ENCODE assay signal across 8 cellular contexts in genomic region chr5:176389114-176389768, GRCh38. TPM values are rescaled to one million over a fixed set of nuclear protein-coding genes. Genes with fewer than 3 reads are reported as not detected.
DNase-seq lines count a peak whose midpoint lies in the region; TF ChIP-seq lines count a peak whose summit lies in the region.

No MANE protein-coding gene starts in this region.

- DNase-seq in NCI-H345 treated with DMSO at 0.1 percent for 48 hours (lab: John Stamatoyannopoulos, UW; ENCODE audit: unreplicated experiment) (peak; percentile 55), NCI-H345 (lab: John Stamatoyannopoulos, UW) (no peak), HFFc6 (no peak), NT2/D1 (ENCODE audit: low read depth, low spot score) (no peak), dorsolateral prefrontal cortex (no peak), NCI-H2081 treated with DMSO at 0.1 percent for 48 hours (lab: John Stamatoyannopoulos, UW) (no peak), hippocampal formation (lab: John Stamatoyannopoulos, UW) (no peak)

- peak overlapping the region; percentile 97 for H3K4me3 Mint-ChIP-seq in HFFc6

- H3K4me1 ChIP-seq in NT2/D1 (ENCODE audit: insufficient read depth, insufficient read length) (peaks cover 7% of the 10 kb centered on the region), mucosa of rectum (ENCODE audit: control insufficient read depth in 2 of 2, insufficient read depth in 2 of 2, low read length in 2 of 2) (peaks cover 14 to 22% of the 10 kb centered on the region in 2 donors)

- peaks cover 5% of the 10 kb centered on the region for H3K27me3 Mint-ChIP-seq in HFFc6 (ENCODE audit: insufficient read depth)

- H3K27me3 ChIP-seq in NT2/D1 (ENCODE audit: insufficient read depth, insufficient read length) (no peaks in the 10 kb centered on the region), dorsolateral prefrontal cortex (no peaks in the 10 kb centered on the region), mucosa of rectum (ENCODE audit: control insufficient read depth in 2 of 2, insufficient read depth in 2 of 2, low read length in 2 of 2) (no peaks in the 10 kb centered on the region)

- H3K27ac Mint-ChIP-seq in HFFc6 = peak overlapping the region; percentile 98

- H3K9me3 ChIP-seq in NT2/D1 (ENCODE audit: insufficient read depth, low read length) (no peaks in the 10 kb centered on the region), mucosa of rectum (ENCODE audit: control insufficient read depth in 2 of 2, low read length in 2 of 2) (no peaks in the 10 kb centered on the region)

- peaks cover 70% of the 10 kb centered on the region for H3K36me3 ChIP-seq in NT2/D1 (ENCODE audit: insufficient read depth, insufficient read length, low read length)
- peaks cover 38 to 41% of the 10 kb centered on the region in 2 donors for H3K36me3 ChIP-seq in mucosa of rectum (ENCODE audit: control insufficient read depth in 2 of 2, insufficient read depth in 2 of 2, low read length in 2 of 2)

- no peak for TF ChIP-seq CTCF in HFFc6 (IDR thresholded peaks at IDR 0.05)
- peak in 2 of 56 donors; percentile 2 to 23 for TF ChIP-seq CTCF in dorsolateral prefrontal cortex (IDR thresholded peaks at IDR 0.05 in 54 of 56, conservative IDR thresholded peaks at IDR 0.05 in 2 of 56; ENCODE audit: low read depth in 1 of 56, partially characterized antibody in 56 of 56)

- peaks cover 42% of the 10 kb centered on the region for H3K36me3 Mint-ChIP-seq in HFFc6 (ENCODE audit: low read depth)

- H3K4me3 ChIP-seq in NT2/D1 (ENCODE audit: insufficient read length, low read depth) (peak overlapping the region; percentile 87), dorsolateral prefrontal cortex (peak overlapping the region; percentile 61 to 99 (median 88)), mucosa of rectum (ENCODE audit: low read length in 2 of 2) (peak overlapping the region; percentile 85 to 99)

- peak overlapping the region; percentile 88 for H3K9ac ChIP-seq in NT2/D1 (ENCODE audit: insufficient read length, low read depth)
- H3K9ac ChIP-seq in mucosa of rectum (ENCODE audit: low read depth in 1 of 2, low read length in 2 of 2) = peak overlapping the region; percentile 95

- H3K27ac ChIP-seq in dorsolateral prefrontal cortex = peak overlapping the region; percentile 13 to 99 (median 95)
- H3K27ac ChIP-seq in mucosa of rectum (ENCODE audit: low read depth in 2 of 2, low read length in 2 of 2) = peak overlapping the region; percentile 97 to 99

- intact Hi-C loops in dorsolateral prefrontal cortex (cut with DNase I) = loop anchor here (2.0 kb wide), 2 partner anchors 28 to 60 kb away; partner anchors contain the start of genes KIAA1191 (in 2 of the 2) and FAF2 (in 1 of the 2)

- H3K9me3 Mint-ChIP-seq in HFFc6 = no peaks in the 10 kb centered on the region

- peaks cover 29% of the 10 kb centered on the region for H3K4me1 Mint-ChIP-seq in HFFc6 (ENCODE audit: low read depth)

RNA-seq across cellular contexts. Expression of gene HIGD2A, which starts 0.7 kb away (rescaled TPM):
- total RNA-seq in HFFc6 (2021; fragmentation: NEBNext Ultra II Directional; extraction: Animal tissue kit (Norgen Biotek cat#: 25700)) = 100 to 1,000 TPM in 4 of 6 experiments, 10 to 100 TPM in 2; 90.4 to 109 (median 105) TPM
- 100 to 1,000 TPM in 8 of 120 experiments, 10 to 100 TPM in 112; 58.3 to 114 (median 80.1) TPM for total RNA-seq in dorsolateral prefrontal cortex

RNA-seq across cellular contexts. Expression of gene NOP16, which starts 0.8 kb away (rescaled TPM):
- total RNA-seq in HFFc6 (2021; fragmentation: NEBNext Ultra II Directional; extraction: Animal tissue kit (Norgen Biotek cat#: 25700)) = 10 to 100 TPM; 27.8 to 48.7 (median 33.2) TPM
- total RNA-seq in dorsolateral prefrontal cortex = 10 to 100 TPM in 104 of 120 experiments, 1 to 10 TPM in 16; 7.6 to 21.5 (median 13.1) TPM

RNA-seq across cellular contexts. Expression of gene ARL10, which starts 24.0 kb away (rescaled TPM):
- total RNA-seq in HFFc6 (2021; fragmentation: NEBNext Ultra II Directional; extraction: Animal tissue kit (Norgen Biotek cat#: 25700)) = 1 to 10 TPM; 6.6 to 8.9 (median 8.0) TPM
- total RNA-seq in dorsolateral prefrontal cortex = 10 to 100 TPM; 18.1 to 46.0 (median 28.5) TPM

RNA-seq across cellular contexts. Expression of gene CLTB, which starts 27.1 kb away (rescaled TPM):
- 100 to 1,000 TPM; 178 to 226 (median 202) TPM for total RNA-seq in HFFc6 (2021; fragmentation: NEBNext Ultra II Directional; extraction: Animal tissue kit (Norgen Biotek cat#: 25700))
- total RNA-seq in dorsolateral prefrontal cortex = 100 to 1,000 TPM in 115 of 120 experiments, 10 to 100 TPM in 5; 66.4 to 198 (median 136) TPM

RNA-seq across cellular contexts. Expression of gene KIAA1191, which starts 27.7 kb away (rescaled TPM):
- total RNA-seq in HFFc6 (2021; fragmentation: NEBNext Ultra II Directional; extraction: Animal tissue kit (Norgen Biotek cat#: 25700)) = 100 to 1,000 TPM in 3 of 6 experiments, 10 to 100 TPM in 3; 82.4 to 111 (median 95.6) TPM
- total RNA-seq in dorsolateral prefrontal cortex = 100 to 1,000 TPM in 118 of 120 experiments, 10 to 100 TPM in 2; 94.9 to 173 (median 136) TPM
